7 cellular contexts compared by ENCODE assay signal in genomic region chr7:8063300-8063699, GRCh38.
DNase-seq lines count a peak whose midpoint lies in the region; ATAC-seq and TF ChIP-seq lines count a peak whose summit lies in the region.
"Not testable (repeated sequence)": the region's sequence is repeated elsewhere in the genome, so short reads cannot be mapped to it uniquely, and the experiment has no call there.

No MANE protein-coding gene starts in this region.

- H3K27me3 ChIP-seq in CD4-positive, CD25-positive, alpha-beta regulatory T cell (ENCODE audit: control insufficient read depth, insufficient read depth, low read length); trophoblast cell (ENCODE audit: insufficient read depth, low read length): not testable (repeated sequence)

- H3K4me1 ChIP-seq in CD4-positive, CD25-positive, alpha-beta regulatory T cell (ENCODE audit: control insufficient read depth, insufficient read depth, low read length, poor library complexity, severe bottlenecking); trophoblast cell (ENCODE audit: control insufficient read depth in 1 of 2, insufficient read depth in 2 of 2, low read length in 2 of 2): not testable (repeated sequence)

- peaks cover 45% of the 10 kb centered on the region for H3K36me3 ChIP-seq in CD4-positive, CD25-positive, alpha-beta regulatory T cell (ENCODE audit: control insufficient read depth, insufficient read depth, low read length)
- not testable (repeated sequence) for H3K36me3 ChIP-seq in trophoblast cell (ENCODE audit: control insufficient read depth in 1 of 2, insufficient read depth in 2 of 2, low read length in 2 of 2)

- H2AK5ac ChIP-seq in trophoblast cell (ENCODE audit: low read length): not testable (repeated sequence)

- not testable (repeated sequence) for H3K79me1 ChIP-seq in trophoblast cell (ENCODE audit: low read length)

- H3K27ac Mint-ChIP-seq in CD4-positive, CD25-positive, alpha-beta regulatory T cell: peak overlapping the region; percentile 42 to 82 (median 43)
- H3K27ac Mint-ChIP-seq in MCF 10A (ENCODE audit: low read depth, unreplicated experiment) (peak overlapping the region; percentile 84), immature natural killer cell (peak overlapping the region in 5 of 6 donors; percentile 2 to 69 (median 34))

- DNase-seq in CD4-positive, CD25-positive, alpha-beta regulatory T cell: peak in 2 of 3 donors; percentile 16 to 44
- DNase-seq in EH (ENCODE audit: low read depth): peak; percentile 5
- peak; percentile 19 for DNase-seq in M059J (ENCODE audit: low read depth)
- DNase-seq in amniotic epithelial cell (ENCODE audit: low read depth): peak; percentile 29
- DNase-seq in MCF 10A (ENCODE audit: unreplicated experiment); immature natural killer cell: not testable (repeated sequence)
- DNase-seq in trophoblast cell: peak; percentile 26 to 61

- H2BK120ac ChIP-seq in trophoblast cell (ENCODE audit: insufficient read depth, low read length, poor library complexity): not testable (repeated sequence)

- CTCF ChIA-PET in MCF 10A (lab: Yijun Ruan, JAX): interaction anchor here (1.2 to 1.9 kb wide), 2 partner anchors 27 to 382 kb away, joined by 6 to 8 read pairs; no protein-coding TSS in a partner anchor

- WGBS in trophoblast cell (ENCODE audit: extremely low coverage, insufficient coverage, insufficient read length): no CpG with 5 or more reads among the region's 5 CpGs

- H3K14ac ChIP-seq in trophoblast cell (ENCODE audit: low read length): not testable (repeated sequence)

- POLR2A ChIA-PET in MCF 10A (lab: Yijun Ruan, JAX): interaction anchor here (1.0 kb wide), 1 partner anchor 39 kb away, joined by 3 read pairs; no protein-coding TSS in a partner anchor

- H3K4me3 Mint-ChIP-seq in CD4-positive, CD25-positive, alpha-beta regulatory T cell: peak overlapping the region in 3 of 4 donors; percentile 28 to 63 (median 39)
- not testable (repeated sequence) for H3K4me3 Mint-ChIP-seq in MCF 10A (ENCODE audit: unreplicated experiment); immature natural killer cell

- H2AFZ ChIP-seq in trophoblast cell (ENCODE audit: insufficient read depth, low read length, poor library complexity): not testable (repeated sequence)

- H3K18ac ChIP-seq in trophoblast cell (ENCODE audit: low read length): not testable (repeated sequence)

- not testable (repeated sequence) for H3K9ac ChIP-seq in trophoblast cell (ENCODE audit: low read length)

- not testable (repeated sequence) for H3K27ac ChIP-seq in CD4-positive, CD25-positive, alpha-beta regulatory T cell (ENCODE audit: insufficient read depth, low read length, poor library complexity, severe bottlenecking); trophoblast cell (ENCODE audit: low read depth, low read length)

- not testable (repeated sequence) for H3K4me2 ChIP-seq in trophoblast cell (ENCODE audit: low read length)

- H3K4ac ChIP-seq in trophoblast cell (ENCODE audit: low read depth, low read length): not testable (repeated sequence)

- H3K4me1 Mint-ChIP-seq in CD4-positive, CD25-positive, alpha-beta regulatory T cell: peaks cover 40 to 73% (median 56%) of the 10 kb centered on the region in 4 donors
- H3K4me1 Mint-ChIP-seq in MCF 10A (ENCODE audit: insufficient read depth, unreplicated experiment) (peaks cover 28% of the 10 kb centered on the region), immature natural killer cell (peaks cover 55 to 56% of the 10 kb centered on the region in 2 donors)

- not testable (repeated sequence) for TF ChIP-seq CTCF in MCF 10A (IDR thresholded peaks at IDR 0.05; ENCODE audit: unreplicated experiment)

- H3K23ac ChIP-seq in trophoblast cell (ENCODE audit: low read length): not testable (repeated sequence)

- H3K27me3 Mint-ChIP-seq in CD4-positive, CD25-positive, alpha-beta regulatory T cell; MCF 10A (ENCODE audit: insufficient read depth, unreplicated experiment); immature natural killer cell (ENCODE audit: low read depth in 3 of 3): not testable (repeated sequence)

- not testable (repeated sequence) for H4K8ac ChIP-seq in trophoblast cell (ENCODE audit: low read depth, low read length)

- not testable (repeated sequence) for H2BK5ac ChIP-seq in trophoblast cell (ENCODE audit: low read depth, low read length, poor library complexity)

- ATAC-seq in CD4-positive, CD25-positive, alpha-beta regulatory T cell (ENCODE audit: low read depth in 2 of 2): not testable (repeated sequence)

- H4K91ac ChIP-seq in trophoblast cell (ENCODE audit: low read depth, low read length): not testable (repeated sequence)

- not testable (repeated sequence) for BruUV-seq in MCF 10A (replicated peaks; lab: Mats Ljungman, UMichigan)

- H3K36me3 Mint-ChIP-seq in CD4-positive, CD25-positive, alpha-beta regulatory T cell: peaks cover 73% of the 10 kb centered on the region
- H3K36me3 Mint-ChIP-seq in MCF 10A (ENCODE audit: insufficient read depth, unreplicated experiment) (peaks cover 22% of the 10 kb centered on the region), immature natural killer cell (peaks cover 29 to 43% (median 33%) of the 10 kb centered on the region in 3 donors)

- not testable (repeated sequence) for H4K12ac ChIP-seq in trophoblast cell (ENCODE audit: low read depth, low read length)

- H3K4me3 ChIP-seq in CD4-positive, CD25-positive, alpha-beta regulatory T cell (ENCODE audit: low read depth, low read length); trophoblast cell (ENCODE audit: low read depth, low read length): not testable (repeated sequence)

- not testable (repeated sequence) for H3K9me3 Mint-ChIP-seq in CD4-positive, CD25-positive, alpha-beta regulatory T cell; MCF 10A (ENCODE audit: unreplicated experiment); immature natural killer cell

- H2BK12ac ChIP-seq in trophoblast cell (ENCODE audit: low read length): not testable (repeated sequence)

- not testable (repeated sequence) for H3K9me3 ChIP-seq in CD4-positive, CD25-positive, alpha-beta regulatory T cell (ENCODE audit: control insufficient read depth in 2 of 2, low read length in 2 of 2); trophoblast cell (ENCODE audit: insufficient read depth, low read depth, low read length)

- H3K79me2 ChIP-seq in trophoblast cell (ENCODE audit: control insufficient read depth, insufficient read depth, low read length, poor library complexity): not testable (repeated sequence)

- intact Hi-C loops in MCF 10A (cut with micrococcal nuclease): not testable (repeated sequence)

Comparison
In these comparisons a context has a peak if more than half of its experiments do, and no peak if none do; other contexts are left out.
1. H3K27ac Mint-ChIP-seq: peak in every context shown above with its lines; median percentile 84 in MCF 10A; 43 in CD4-positive, CD25-positive, alpha-beta regulatory T cell; 34 in immature natural killer cell.